In the genomic region with DNA sequence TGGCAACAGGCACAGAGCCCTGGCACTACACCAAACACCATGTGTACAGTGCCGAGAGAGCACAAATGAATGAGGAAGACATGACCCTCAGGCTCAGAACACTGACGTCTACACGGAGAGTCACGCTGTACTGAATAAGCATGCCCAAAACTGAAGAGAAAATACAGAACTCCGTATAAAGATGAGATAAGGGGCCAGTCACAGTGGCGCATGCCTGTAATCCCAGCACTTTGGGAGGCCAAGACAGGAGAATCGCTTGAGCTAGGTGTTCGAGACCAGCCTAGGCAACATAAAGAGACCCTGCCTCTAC, we compare ENCODE assay signal across 31 cellular contexts.
A peak's percentile ranks its signal among the peaks of the same experiment; 100 is the strongest.
DNase-seq lines count a peak whose midpoint lies in the region; ATAC-seq and TF ChIP-seq lines count a peak whose summit lies in the region.
"Had no signal": no experiment of that assay in that cellular context is flagged by ENCODE, and none has a peak within 500 bp of the region (broad histone marks: within the 10 kb centered on the region; RNA-seq: fewer than 3 reads in every experiment).

No MANE protein-coding gene starts in this region.

- no peaks in the 10 kb centered on the region for H3K27me3 Mint-ChIP-seq in CD8-positive, alpha-beta T cell (ENCODE audit: low read depth)
- H3K27me3 Mint-ChIP-seq: activated CD4-positive, alpha-beta T cell treated with anti-CD3 and anti-CD28 coated beads, Interleukin-2, amount 10 ng/mL, durations not matched to agents 24 days and 14 days; activated naive CD8-positive, alpha-beta T cell treated with anti-CD3 and anti-CD28 coated beads for 36 hours had no signal

- H3K4ac ChIP-seq in neuronal stem cell (ENCODE audit: low read length): no peak overlapping the region

- no peaks in the 10 kb centered on the region for H3K79me1 ChIP-seq in neuronal stem cell (ENCODE audit: low read depth, low read length)

- H3K23ac ChIP-seq in neuronal stem cell (ENCODE audit: low read depth, low read length, poor library complexity): no peak overlapping the region

- no peak overlapping the region for H2BK12ac ChIP-seq in neuronal stem cell (ENCODE audit: low read length)

- no CpG with 5 or more reads among the region's 8 CpGs for WGBS in neuronal stem cell (ENCODE audit: extremely low coverage in 2 of 2, insufficient read length in 2 of 2, insufficient replicate concordance in 1 of 2), 2 donors

- no peak overlapping the region for H2AFZ ChIP-seq in neuronal stem cell (ENCODE audit: low read length)

- H3K9ac ChIP-seq in neuronal stem cell (ENCODE audit: low read depth, low read length, poor library complexity): no peak overlapping the region

- intact Hi-C loops in CD8-positive, alpha-beta T cell (cut with DNase I, micrococcal nuclease): no loop called here

- no peak overlapping the region for H3K4me3 Mint-ChIP-seq in CD8-positive, alpha-beta T cell
- H3K4me3 Mint-ChIP-seq: activated CD4-positive, alpha-beta T cell treated with anti-CD3 and anti-CD28 coated beads, Interleukin-2, amount 10 ng/mL, durations not matched to agents 24 days and 14 days; activated naive CD8-positive, alpha-beta T cell treated with anti-CD3 and anti-CD28 coated beads for 36 hours; CD14-positive monocyte; effector memory CD8-positive, alpha-beta T cell; memory B cell; neural crest cell; stimulated activated effector memory CD8-positive, alpha-beta T cell treated with anti-CD3 and anti-CD28 coated beads, Interleukin-12 subunit alpha, Interleukin-12 subunit beta, amount 100 ng/mL, for 72 hours had no signal

- H3K4me3 ChIP-seq in LNCaP clone FGC (ENCODE audit: low read depth, low read length): no peak overlapping the region
- H3K4me3 ChIP-seq in fibroblast of mammary gland (ENCODE audit: control insufficient read depth, low read depth, low read length): no peak overlapping the region
- H3K4me3 ChIP-seq in neuronal stem cell (ENCODE audit: low read length in 2 of 2): no peak overlapping the region
- no peak overlapping the region for H3K4me3 ChIP-seq in CD8-positive, alpha-beta T cell (ENCODE audit: low read depth, low read length)
- H3K4me3 ChIP-seq: MG63, pancreas, upper lobe of left lung had no signal

- H2BK5ac ChIP-seq in neuronal stem cell (ENCODE audit: low read length): no peak overlapping the region

- peak; percentile 4 for DNase-seq in LNCaP clone FGC (ENCODE audit: low read depth)
- DNase-seq in fibroblast of mammary gland (ENCODE audit: low read depth): peak; percentile 63
- no peak for DNase-seq in neuronal stem cell (ENCODE audit: low spot score)
- DNase-seq in D341Med (ENCODE audit: low spot score): no peak
- DNase-seq in CD8-positive, alpha-beta T cell: no peak
- DNase-seq in HCEC 1CT: no peak
- DNase-seq: activated CD4-positive, alpha-beta T cell treated with anti-CD3 and anti-CD28 coated beads, Interleukin-2, amount 10 ng/mL, durations not matched to agents 24 days and 14 days; activated gamma-delta T cell; activated naive CD8-positive, alpha-beta T cell treated with anti-CD3 and anti-CD28 coated beads for 36 hours; activated T-cell treated with anti-CD3 and anti-CD28 coated beads, Interleukin-2, amount 50 U/mL, for 1 hour; aorta; caudate nucleus; DMS79 treated with DMSO at 0.1 percent for 48 hours; effector memory CD8-positive, alpha-beta T cell; GF-D8; KBM-7; MG63; NCI-H1417; NCI-H774; pancreas; SHP77; T-helper 9 cell; WERI-Rb-1 had no signal

- H3K36me3 Mint-ChIP-seq in CD8-positive, alpha-beta T cell: no peaks in the 10 kb centered on the region
- H3K36me3 Mint-ChIP-seq: activated naive CD8-positive, alpha-beta T cell treated with anti-CD3 and anti-CD28 coated beads for 36 hours; CD14-positive monocyte; stimulated activated effector memory CD8-positive, alpha-beta T cell treated with anti-CD3 and anti-CD28 coated beads, Interleukin-12 subunit alpha, Interleukin-12 subunit beta, amount 100 ng/mL, for 72 hours had no signal

- H3K14ac ChIP-seq in neuronal stem cell (ENCODE audit: low read length): no peak overlapping the region

- H3K27me3 ChIP-seq in neuronal stem cell (ENCODE audit: control insufficient read depth in 3 of 3, insufficient read depth in 3 of 3, low read depth in 1 of 3, low read length in 3 of 3): no peaks in the 10 kb centered on the region
- no peaks in the 10 kb centered on the region for H3K27me3 ChIP-seq in CD8-positive, alpha-beta T cell (ENCODE audit: insufficient read depth, low read length)
- H3K27me3 ChIP-seq: MG63, pancreas, upper lobe of left lung had no signal

- no peak overlapping the region for H3K18ac ChIP-seq in neuronal stem cell (ENCODE audit: low read length)

- no peak overlapping the region for H3K4me2 ChIP-seq in neuronal stem cell (ENCODE audit: insufficient read depth, low read length, poor library complexity, severe bottlenecking)

- CTCF ChIA-PET in CD8-positive, alpha-beta T cell (lab: Charles Lee): no interaction called here

- H4K91ac ChIP-seq in neuronal stem cell (ENCODE audit: low read depth, low read length, poor library complexity): no peak overlapping the region

- no peaks in the 10 kb centered on the region for H3K9me3 Mint-ChIP-seq in CD8-positive, alpha-beta T cell
- H3K9me3 Mint-ChIP-seq: activated naive CD8-positive, alpha-beta T cell treated with anti-CD3 and anti-CD28 coated beads for 36 hours; effector memory CD8-positive, alpha-beta T cell; memory B cell had no signal

- H2BK15ac ChIP-seq in neuronal stem cell (ENCODE audit: low read length): no peak overlapping the region

- no peaks in the 10 kb centered on the region for H3K4me1 Mint-ChIP-seq in CD8-positive, alpha-beta T cell (ENCODE audit: low read depth)
- H3K4me1 Mint-ChIP-seq: activated CD4-positive, alpha-beta T cell treated with anti-CD3 and anti-CD28 coated beads, Interleukin-2, amount 10 ng/mL, durations not matched to agents 24 days and 14 days; activated naive CD8-positive, alpha-beta T cell treated with anti-CD3 and anti-CD28 coated beads for 36 hours; CD14-positive monocyte; memory B cell; neural crest cell; stimulated activated effector memory CD8-positive, alpha-beta T cell treated with anti-CD3 and anti-CD28 coated beads, Interleukin-12 subunit alpha, Interleukin-12 subunit beta, amount 100 ng/mL, for 72 hours had no signal

- H3K27ac ChIP-seq in VCaP (peak overlapping the region; percentile 11; the same call in 1 of the 2 replicates), neuronal stem cell (replicated peaks; ENCODE audit: low read length) (no peak overlapping the region)
- H3K27ac ChIP-seq in CD8-positive, alpha-beta T cell (ENCODE audit: low read depth, low read length): no peak overlapping the region
- H3K27ac ChIP-seq: pancreas, upper lobe of left lung, WERI-Rb-1 had no signal

- no peak overlapping the region for H3K27ac Mint-ChIP-seq in CD8-positive, alpha-beta T cell
- H3K27ac Mint-ChIP-seq: activated CD4-positive, alpha-beta T cell treated with anti-CD3 and anti-CD28 coated beads, Interleukin-2, amount 10 ng/mL, durations not matched to agents 24 days and 14 days; activated naive CD8-positive, alpha-beta T cell treated with anti-CD3 and anti-CD28 coated beads for 36 hours; CD14-positive monocyte; effector memory CD8-positive, alpha-beta T cell; memory B cell; stimulated activated effector memory CD8-positive, alpha-beta T cell treated with anti-CD3 and anti-CD28 coated beads, Interleukin-12 subunit alpha, Interleukin-12 subunit beta, amount 100 ng/mL, for 72 hours had no signal

- H3K9me3 ChIP-seq in neuronal stem cell (replicated peaks in 1 of 2; ENCODE audit: control insufficient read depth in 2 of 2, insufficient read depth in 1 of 2, low read depth in 1 of 2, low read length in 2 of 2): no peaks in the 10 kb centered on the region
- H3K9me3 ChIP-seq in CD8-positive, alpha-beta T cell (ENCODE audit: low read length): no peaks in the 10 kb centered on the region
- H3K9me3 ChIP-seq: MG63, pancreas, upper lobe of left lung had no signal

- POLR2A ChIA-PET in CD8-positive, alpha-beta T cell (lab: Charles Lee): no interaction called here

- no peak for TF ChIP-seq CTCF in LNCaP clone FGC (IDR thresholded peaks at IDR 0.05; ENCODE audit: control insufficient read depth, extremely low read depth, insufficient read depth)
- no peak for TF ChIP-seq CTCF in VCaP (conservative IDR thresholded peaks at IDR 0.05)
- TF ChIP-seq CTCF in fibroblast of mammary gland (conservative IDR thresholded peaks at IDR 0.05; ENCODE audit: control insufficient read depth, insufficient read depth, low read depth, low read length): no peak
- TF ChIP-seq CTCF in CD8-positive, alpha-beta T cell (IDR thresholded peaks at IDR 0.05): no peak

- H4K8ac ChIP-seq in neuronal stem cell (ENCODE audit: low read depth, low read length): no peak overlapping the region

- ATAC-seq in CD8-positive, alpha-beta T cell: no peak
- ATAC-seq: effector memory CD8-positive, alpha-beta T cell; left lobe of liver; Panc1; pancreas; stimulated activated effector memory CD8-positive, alpha-beta T cell treated with anti-CD3 and anti-CD28 coated beads, Interleukin-12 subunit alpha, Interleukin-12 subunit beta, amount 100 ng/mL, for 72 hours had no signal

- H3K4me1 ChIP-seq in neuronal stem cell (ENCODE audit: control insufficient read depth in 2 of 2, insufficient read depth in 1 of 2, low read depth in 1 of 2, low read length in 2 of 2): peaks cover 0 to 1% of the 10 kb centered on the region in 2 donors
- no peaks in the 10 kb centered on the region for H3K4me1 ChIP-seq in CD8-positive, alpha-beta T cell (ENCODE audit: insufficient read depth, low read length)
- H3K4me1 ChIP-seq: pancreas, upper lobe of left lung had no signal

- H2BK120ac ChIP-seq in neuronal stem cell (ENCODE audit: low read depth, low read length): peak overlapping the region; percentile 38

- H3K36me3 ChIP-seq in neuronal stem cell (replicated peaks in 1 of 2; ENCODE audit: control insufficient read depth in 2 of 2, insufficient read depth in 2 of 2, low read length in 2 of 2): no peaks in the 10 kb centered on the region
- no peaks in the 10 kb centered on the region for H3K36me3 ChIP-seq in CD8-positive, alpha-beta T cell (ENCODE audit: insufficient read depth, low read length)
- H3K36me3 ChIP-seq: MG63, pancreas, upper lobe of left lung, WERI-Rb-1 had no signal

- no peak overlapping the region for H2AK5ac ChIP-seq in neuronal stem cell (ENCODE audit: low read depth, low read length)

Comparison
In these comparisons a context has a peak if more than half of its experiments do, and no peak if none do; other contexts are left out.
1. DNase-seq: peak in LNCaP clone FGC (single experiment) and fibroblast of mammary gland (single experiment); none in neuronal stem cell (single experiment), D341Med (single experiment), CD8-positive, alpha-beta T cell (0 of 7) and HCEC 1CT (single experiment).